8 cellular contexts compared by ENCODE assay signal in the genomic region with DNA sequence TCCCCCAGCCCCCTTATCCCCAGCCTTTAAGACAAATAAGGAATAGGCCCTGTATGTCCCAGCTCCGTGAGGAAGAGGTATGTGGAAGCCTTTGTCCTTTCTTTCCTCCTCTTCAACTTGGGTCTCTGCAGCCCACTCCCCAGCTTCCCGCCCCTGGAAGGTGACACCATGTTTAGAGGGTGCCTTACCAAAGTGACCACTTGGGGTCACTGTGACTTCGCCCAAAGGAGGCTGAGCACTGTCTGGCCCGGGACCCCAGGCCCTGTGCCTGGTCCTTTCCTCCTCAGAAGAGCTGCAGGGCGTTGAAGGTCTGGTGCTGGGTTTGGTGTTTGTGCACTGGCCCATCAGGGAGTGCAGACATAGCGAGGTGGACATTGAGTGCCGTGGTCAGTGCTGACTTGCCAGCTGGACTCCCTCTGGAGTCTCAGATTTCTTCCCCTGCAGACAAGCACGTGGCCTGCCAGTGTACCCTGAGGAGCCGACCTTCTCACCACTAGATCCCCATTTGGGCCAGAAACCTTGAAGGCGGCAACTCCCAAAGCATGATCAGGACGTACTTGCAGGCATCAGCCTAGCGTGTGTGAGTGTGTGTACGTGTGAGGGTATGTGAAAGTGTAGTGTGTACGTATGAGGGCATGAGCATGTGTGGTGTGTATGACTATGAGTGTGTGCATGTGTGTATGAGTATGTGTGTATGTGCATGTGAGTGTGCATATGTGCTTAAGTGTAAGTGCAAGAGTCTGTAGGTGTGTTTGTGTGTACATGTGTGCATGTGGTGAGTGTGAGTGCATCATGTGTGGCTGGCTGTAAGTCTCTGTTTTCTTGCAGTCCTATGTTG.
DNase-seq lines count a peak whose midpoint lies in the region; ATAC-seq and TF ChIP-seq lines count a peak whose summit lies in the region.

No MANE protein-coding gene starts in this region.

- 33 to 39% (median 39%) methylated on average over 14 of the region's 14 CpGs for WGBS in psoas muscle, 3 donors
- 51 to 59% methylated on average over 14 of the region's 14 CpGs for WGBS in sigmoid colon, 2 donors

- intact Hi-C loops in psoas muscle (cut with DNase I), result loop anchor here in 1 of 2 donors (5.0 to 10.0 kb wide), 2 partner anchors 453 to 701 kb away; no protein-coding TSS in a partner anchor
- intact Hi-C loops in sigmoid colon (cut with DNase I), result no loop called here

- no peaks in the 10 kb centered on the region for H3F3A ChIP-seq in SU-DHL-6 (ENCODE audit: insufficient read depth)

- TF ChIP-seq CTCF in SU-DHL-6 (IDR thresholded peaks at IDR 0.05; ENCODE audit: insufficient read depth, low read length, poor library complexity, severe bottlenecking) (peak; percentile 81), psoas muscle (IDR thresholded peaks at IDR 0.05) (peak; percentile 44), sigmoid colon (IDR thresholded peaks at IDR 0.05) (peak in 2 of 4 experiments; percentile 33 to 52)

- H3K27me3 ChIP-seq in SU-DHL-6 (ENCODE audit: low read length) (no peaks in the 10 kb centered on the region), psoas muscle (ENCODE audit: insufficient read depth in 3 of 3, low read length in 2 of 3) (peaks cover 0 to 4% (median 0%) of the 10 kb centered on the region in 3 donors), sigmoid colon (no peaks in the 10 kb centered on the region)

- no peak overlapping the region for H3K4me3 ChIP-seq in SU-DHL-6 (ENCODE audit: insufficient read depth, low read length, poor library complexity, severe bottlenecking)
- H3K4me3 ChIP-seq in psoas muscle, result no peak overlapping the region
- no peak overlapping the region for H3K4me3 ChIP-seq in sigmoid colon

- peak; percentile 45 for ATAC-seq in activated CD8-positive, alpha-beta memory T cell treated with anti-CD3 and anti-CD28 coated beads, Interleukin-2, amount 10 ng/mL, durations not matched to agents 7 days and 5 days
- ATAC-seq in HG02798 (IDR thresholded peaks at IDR 0.05; ENCODE audit: poor library complexity, unreplicated experiment), result peak; percentile 60
- peak in 2 of 4 donors; percentile 32 to 40 for ATAC-seq in psoas muscle

- H3K4me3 Mint-ChIP-seq in activated CD8-positive, alpha-beta memory T cell treated with anti-CD3 and anti-CD28 coated beads, Interleukin-2, amount 10 ng/mL, durations not matched to agents 7 days and 5 days, result no peak overlapping the region

- H3K4me2 ChIP-seq in SU-DHL-6 (ENCODE audit: low read depth, low read length, poor library complexity, severe bottlenecking), result no peak overlapping the region

- H3K27ac Mint-ChIP-seq in activated CD8-positive, alpha-beta memory T cell treated with anti-CD3 and anti-CD28 coated beads, Interleukin-2, amount 10 ng/mL, durations not matched to agents 7 days and 5 days, result no peak overlapping the region

- no peaks in the 10 kb centered on the region for H4K20me1 ChIP-seq in SU-DHL-6 (ENCODE audit: low read depth, low read length)

- H3K9me3 ChIP-seq in SU-DHL-6 (ENCODE audit: insufficient read depth, low read length) (no peaks in the 10 kb centered on the region), psoas muscle (no peaks in the 10 kb centered on the region), sigmoid colon (no peaks in the 10 kb centered on the region)

- H2AFZ ChIP-seq in SU-DHL-6 (ENCODE audit: low read depth, low read length, severe bottlenecking), result no peak overlapping the region

- H3K27me3 Mint-ChIP-seq in activated CD8-positive, alpha-beta memory T cell treated with anti-CD3 and anti-CD28 coated beads, Interleukin-2, amount 10 ng/mL, durations not matched to agents 7 days and 5 days, result peaks cover 15% of the 10 kb centered on the region

- no peaks in the 10 kb centered on the region for H3K36me3 Mint-ChIP-seq in activated CD8-positive, alpha-beta memory T cell treated with anti-CD3 and anti-CD28 coated beads, Interleukin-2, amount 10 ng/mL, durations not matched to agents 7 days and 5 days

- H3K27ac ChIP-seq in SU-DHL-6 (ENCODE audit: low read depth, low read length), result no peak overlapping the region
- H3K27ac ChIP-seq in psoas muscle, result no peak overlapping the region
- no peak overlapping the region for H3K27ac ChIP-seq in sigmoid colon

- H3K9me3 Mint-ChIP-seq in activated CD8-positive, alpha-beta memory T cell treated with anti-CD3 and anti-CD28 coated beads, Interleukin-2, amount 10 ng/mL, durations not matched to agents 7 days and 5 days (ENCODE audit: low read depth), result no peaks in the 10 kb centered on the region

- DNase-seq in activated CD8-positive, alpha-beta memory T cell treated with anti-CD3 and anti-CD28 coated beads, Interleukin-2, amount 10 ng/mL, durations not matched to agents 7 days and 5 days, result no peak
- DNase-seq in activated CD8-positive, alpha-beta memory T cell treated with anti-CD3 and anti-CD28 coated beads, Interleukin-2, amount 50 U/mL, for 4 hours, result no peak
- DNase-seq in foreskin melanocyte, result peak; percentile 10
- no peak for DNase-seq in psoas muscle
- no peak for DNase-seq in sigmoid colon
- no peak for DNase-seq in occipital lobe (lab: John Stamatoyannopoulos, UW)

- no peaks in the 10 kb centered on the region for H3K79me2 ChIP-seq in SU-DHL-6 (ENCODE audit: insufficient read depth, low read length)

- H3K36me3 ChIP-seq in SU-DHL-6 (ENCODE audit: low read length) (no peaks in the 10 kb centered on the region), psoas muscle (ENCODE audit: insufficient read depth in 1 of 2, low read depth in 1 of 2) (no peaks in the 10 kb centered on the region), sigmoid colon (no peaks in the 10 kb centered on the region)

- no peaks in the 10 kb centered on the region for H3K4me1 Mint-ChIP-seq in activated CD8-positive, alpha-beta memory T cell treated with anti-CD3 and anti-CD28 coated beads, Interleukin-2, amount 10 ng/mL, durations not matched to agents 7 days and 5 days

- H3K9ac ChIP-seq in SU-DHL-6 (ENCODE audit: low read length), result no peak overlapping the region

- no peaks in the 10 kb centered on the region for H3K9me2 ChIP-seq in SU-DHL-6 (replicated peaks; ENCODE audit: insufficient read depth, low read length)

- CTCF ChIA-PET in activated CD8-positive, alpha-beta memory T cell treated with anti-CD3 and anti-CD28 coated beads, Interleukin-2, amount 10 ng/mL, durations not matched to agents 7 days and 5 days (lab: Charles Lee), result interaction anchor here (1.1 to 1.7 kb wide), 4 partner anchors 19 to 496 kb away, joined by 4 to 5 read pairs (median 4); no protein-coding TSS in a partner anchor

- TF ChIP-seq EP300 in sigmoid colon (IDR thresholded peaks at IDR 0.05), result no peak

- no peak for TF ChIP-seq POLR2A in sigmoid colon (IDR thresholded peaks at IDR 0.05)

- no peaks in the 10 kb centered on the region for H3K4me1 ChIP-seq in psoas muscle
- H3K4me1 ChIP-seq in sigmoid colon, result no peaks in the 10 kb centered on the region
